In the genomic region with DNA sequence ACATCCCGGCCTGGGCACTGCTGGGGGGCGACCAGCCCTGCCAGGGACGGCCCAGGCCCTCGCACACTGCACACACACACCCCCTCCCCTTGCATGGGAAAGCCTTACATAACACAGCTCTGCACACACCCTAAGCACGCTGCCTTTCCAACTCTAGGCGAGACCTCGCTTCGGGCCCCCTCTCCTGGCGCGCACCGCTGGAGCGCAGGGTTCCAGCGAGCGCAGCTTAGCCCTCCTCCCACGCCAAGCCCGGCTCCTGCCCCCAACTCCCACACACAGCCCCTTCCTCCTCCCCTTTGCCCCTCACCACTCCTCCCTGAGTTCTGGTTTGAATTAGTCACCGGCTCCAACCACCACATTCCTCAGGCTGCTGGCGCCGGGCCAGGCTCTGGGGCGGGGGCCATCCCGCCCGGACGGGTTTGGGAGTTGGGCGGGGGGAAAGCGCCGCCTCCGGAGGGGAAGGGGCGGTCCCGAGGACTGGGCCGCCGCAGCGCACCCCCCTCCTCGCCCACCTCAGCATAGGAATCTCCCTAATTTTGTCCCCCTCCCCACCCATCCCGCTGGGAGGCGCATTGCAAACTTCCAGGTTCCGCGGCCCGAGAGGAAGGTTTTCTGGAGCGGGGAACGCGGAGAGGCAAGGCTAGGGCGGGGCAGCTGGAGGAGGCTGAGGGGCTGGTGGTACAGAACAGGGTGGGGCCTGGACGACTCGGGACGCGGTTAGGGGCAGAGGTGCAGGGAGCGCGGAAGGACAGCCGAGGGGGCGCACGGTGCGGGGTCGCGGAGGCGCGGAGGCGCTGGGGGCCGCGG, we compare ENCODE assay signal across 1 cellular context.
TF ChIP-seq lines count a peak whose summit lies in the region.

No MANE protein-coding gene starts in this region.

TF ChIP-seq in HEK293, 187 proteins besides CTCF, POLR2A, EP300 and RAD21 (continued from another document and continues in another):
- TF ChIP-seq, protein P1, sequence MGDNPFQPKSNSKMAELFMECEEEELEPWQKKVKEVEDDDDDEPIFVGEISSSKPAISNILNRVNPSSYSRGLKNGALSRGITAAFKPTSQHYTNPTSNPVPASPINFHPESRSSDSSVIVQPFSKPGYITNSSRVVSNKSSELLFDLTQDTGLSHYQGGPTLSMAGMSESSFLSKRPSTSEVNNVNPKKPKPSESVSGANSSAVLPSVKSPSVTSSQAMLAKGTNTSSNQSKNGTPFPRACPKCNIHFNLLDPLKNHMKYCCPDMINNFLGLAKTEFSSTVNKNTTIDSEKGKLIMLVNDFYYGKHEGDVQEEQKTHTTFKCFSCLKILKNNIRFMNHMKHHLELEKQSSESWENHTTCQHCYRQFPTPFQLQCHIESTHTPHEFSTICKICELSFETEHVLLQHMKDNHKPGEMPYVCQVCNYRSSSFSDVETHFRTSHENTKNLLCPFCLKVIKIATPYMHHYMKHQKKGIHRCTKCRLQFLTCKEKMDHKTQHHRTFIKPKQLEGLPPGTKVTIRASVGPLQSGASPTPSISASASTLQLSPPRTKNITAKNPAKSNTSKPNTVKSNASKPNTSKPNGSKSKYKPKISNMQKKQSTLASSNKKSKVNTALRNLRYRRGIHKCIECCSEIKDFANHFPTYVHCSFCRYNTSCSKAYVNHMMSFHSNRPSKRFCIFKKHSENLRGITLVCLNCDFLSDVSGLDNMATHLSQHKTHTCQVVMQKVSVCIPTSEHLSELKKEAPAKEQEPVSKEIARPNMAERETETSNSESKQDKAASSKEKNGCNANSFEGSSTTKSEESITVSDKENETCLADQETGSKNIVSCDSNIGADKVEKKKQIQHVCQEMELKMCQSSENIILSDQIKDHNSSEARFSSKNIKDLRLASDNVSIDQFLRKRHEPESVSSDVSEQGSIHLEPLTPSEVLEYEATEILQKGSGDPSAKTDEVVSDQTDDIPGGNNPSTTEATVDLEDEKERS (tag by site-specific recombination; IDR thresholded peaks at IDR 0.05): no peak
- TF ChIP-seq ZXDB (tag by site-specific recombination; IDR thresholded peaks at IDR 0.05): peak; percentile 64
- TF ChIP-seq ZNF660 (tag by site-specific recombination; IDR thresholded peaks at IDR 0.05): peak; percentile 89
- 0 out of 2 replicates have a peak, but pooled peaks have one; percentile 12 for TF ChIP-seq ZNF423 (tag by site-specific recombination; IDR thresholded peaks at IDR 0.05)
- 0 out of 2 replicates have a peak, but pooled peaks have one; percentile 12 for TF ChIP-seq ZNF335 (tag by site-specific recombination; conservative IDR thresholded peaks at IDR 0.05)
- TF ChIP-seq SP2 (tag by site-specific recombination; IDR thresholded peaks at IDR 0.05): peak; percentile 74
- TF ChIP-seq ZNF768 (tag by site-specific recombination; IDR thresholded peaks at IDR 0.05): no peak
- TF ChIP-seq ZNF221 (tag by site-specific recombination; IDR thresholded peaks at IDR 0.05; ENCODE audit: borderline replicate concordance): 0 out of 2 replicates have a peak, but pooled peaks have one; percentile 19
- TF ChIP-seq ZNF621 (tag by site-specific recombination; IDR thresholded peaks at IDR 0.05): no peak
- TF ChIP-seq, protein P2, sequence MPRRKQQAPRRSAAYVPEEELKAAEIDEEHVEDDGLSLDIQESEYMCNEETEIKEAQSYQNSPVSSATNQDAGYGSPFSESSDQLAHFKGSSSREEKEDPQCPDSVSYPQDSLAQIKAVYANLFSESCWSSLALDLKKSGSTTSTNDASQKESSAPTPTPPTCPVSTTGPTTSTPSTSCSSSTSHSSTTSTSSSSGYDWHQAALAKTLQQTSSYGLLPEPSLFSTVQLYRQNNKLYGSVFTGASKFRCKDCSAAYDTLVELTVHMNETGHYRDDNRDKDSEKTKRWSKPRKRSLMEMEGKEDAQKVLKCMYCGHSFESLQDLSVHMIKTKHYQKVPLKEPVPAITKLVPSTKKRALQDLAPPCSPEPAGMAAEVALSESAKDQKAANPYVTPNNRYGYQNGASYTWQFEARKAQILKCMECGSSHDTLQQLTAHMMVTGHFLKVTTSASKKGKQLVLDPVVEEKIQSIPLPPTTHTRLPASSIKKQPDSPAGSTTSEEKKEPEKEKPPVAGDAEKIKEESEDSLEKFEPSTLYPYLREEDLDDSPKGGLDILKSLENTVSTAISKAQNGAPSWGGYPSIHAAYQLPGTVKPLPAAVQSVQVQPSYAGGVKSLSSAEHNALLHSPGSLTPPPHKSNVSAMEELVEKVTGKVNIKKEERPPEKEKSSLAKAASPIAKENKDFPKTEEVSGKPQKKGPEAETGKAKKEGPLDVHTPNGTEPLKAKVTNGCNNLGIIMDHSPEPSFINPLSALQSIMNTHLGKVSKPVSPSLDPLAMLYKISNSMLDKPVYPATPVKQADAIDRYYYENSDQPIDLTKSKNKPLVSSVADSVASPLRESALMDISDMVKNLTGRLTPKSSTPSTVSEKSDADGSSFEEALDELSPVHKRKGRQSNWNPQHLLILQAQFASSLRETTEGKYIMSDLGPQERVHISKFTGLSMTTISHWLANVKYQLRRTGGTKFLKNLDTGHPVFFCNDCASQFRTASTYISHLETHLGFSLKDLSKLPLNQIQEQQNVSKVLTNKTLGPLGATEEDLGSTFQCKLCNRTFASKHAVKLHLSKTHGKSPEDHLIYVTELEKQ (tag by site-specific recombination; IDR thresholded peaks at IDR 0.05; ENCODE audit: borderline replicate concordance): peak; percentile 13; the same call in 1 of the 2 replicates
- TF ChIP-seq OVOL3 (tag by site-specific recombination; IDR thresholded peaks at IDR 0.05): no peak
- peak; percentile 73 for TF ChIP-seq ZNF324 (tag by site-specific recombination; IDR thresholded peaks at IDR 0.05)
- no peak for TF ChIP-seq ZNF623 (tag by site-specific recombination; IDR thresholded peaks at IDR 0.05)
- TF ChIP-seq, protein P3, sequence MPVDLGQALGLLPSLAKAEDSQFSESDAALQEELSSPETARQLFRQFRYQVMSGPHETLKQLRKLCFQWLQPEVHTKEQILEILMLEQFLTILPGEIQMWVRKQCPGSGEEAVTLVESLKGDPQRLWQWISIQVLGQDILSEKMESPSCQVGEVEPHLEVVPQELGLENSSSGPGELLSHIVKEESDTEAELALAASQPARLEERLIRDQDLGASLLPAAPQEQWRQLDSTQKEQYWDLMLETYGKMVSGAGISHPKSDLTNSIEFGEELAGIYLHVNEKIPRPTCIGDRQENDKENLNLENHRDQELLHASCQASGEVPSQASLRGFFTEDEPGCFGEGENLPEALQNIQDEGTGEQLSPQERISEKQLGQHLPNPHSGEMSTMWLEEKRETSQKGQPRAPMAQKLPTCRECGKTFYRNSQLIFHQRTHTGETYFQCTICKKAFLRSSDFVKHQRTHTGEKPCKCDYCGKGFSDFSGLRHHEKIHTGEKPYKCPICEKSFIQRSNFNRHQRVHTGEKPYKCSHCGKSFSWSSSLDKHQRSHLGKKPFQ (tag by site-specific recombination; IDR thresholded peaks at IDR 0.05): no peak
- TF ChIP-seq, protein P4, sequence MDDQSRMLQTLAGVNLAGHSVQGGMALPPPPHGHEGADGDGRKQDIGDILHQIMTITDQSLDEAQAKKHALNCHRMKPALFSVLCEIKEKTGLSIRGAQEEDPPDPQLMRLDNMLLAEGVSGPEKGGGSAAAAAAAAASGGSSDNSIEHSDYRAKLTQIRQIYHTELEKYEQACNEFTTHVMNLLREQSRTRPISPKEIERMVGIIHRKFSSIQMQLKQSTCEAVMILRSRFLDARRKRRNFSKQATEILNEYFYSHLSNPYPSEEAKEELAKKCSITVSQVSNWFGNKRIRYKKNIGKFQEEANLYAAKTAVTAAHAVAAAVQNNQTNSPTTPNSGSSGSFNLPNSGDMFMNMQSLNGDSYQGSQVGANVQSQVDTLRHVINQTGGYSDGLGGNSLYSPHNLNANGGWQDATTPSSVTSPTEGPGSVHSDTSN (CRISPR knock-in tag; IDR thresholded peaks at IDR 0.05): no peak; the same call in 1 of the 2 replicates
- 0 out of 2 replicates have a peak, but pooled peaks have one; percentile 28 for TF ChIP-seq ZNF561 (tag by site-specific recombination; IDR thresholded peaks at IDR 0.05; ENCODE audit: borderline replicate concordance)
- TF ChIP-seq ZNF19 (tag by site-specific recombination; IDR thresholded peaks at IDR 0.05; ENCODE audit: low read depth): no peak
- TF ChIP-seq, protein P5, sequence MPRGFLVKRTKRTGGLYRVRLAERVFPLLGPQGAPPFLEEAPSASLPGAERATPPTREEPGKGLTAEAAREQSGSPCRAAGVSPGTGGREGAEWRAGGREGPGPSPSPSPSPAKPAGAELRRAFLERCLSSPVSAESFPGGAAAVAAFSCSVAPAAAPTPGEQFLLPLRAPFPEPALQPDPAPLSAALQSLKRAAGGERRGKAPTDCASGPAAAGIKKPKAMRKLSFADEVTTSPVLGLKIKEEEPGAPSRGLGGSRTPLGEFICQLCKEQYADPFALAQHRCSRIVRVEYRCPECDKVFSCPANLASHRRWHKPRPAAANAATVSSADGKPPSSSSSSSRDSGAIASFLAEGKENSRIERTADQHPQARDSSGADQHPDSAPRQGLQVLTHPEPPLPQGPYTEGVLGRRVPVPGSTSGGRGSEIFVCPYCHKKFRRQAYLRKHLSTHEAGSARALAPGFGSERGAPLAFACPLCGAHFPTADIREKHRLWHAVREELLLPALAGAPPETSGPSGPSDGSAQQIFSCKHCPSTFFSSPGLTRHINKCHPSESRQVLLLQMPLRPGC (tag by site-specific recombination; IDR thresholded peaks at IDR 0.05): peak; percentile 80; the same call in 1 of the 2 replicates
- peak; percentile 13; the same call in 1 of the 2 replicates for TF ChIP-seq BCL11B (tag by site-specific recombination; IDR thresholded peaks at IDR 0.05; ENCODE audit: low read depth)
- TF ChIP-seq ZNF830 (tag by site-specific recombination; IDR thresholded peaks at IDR 0.05; ENCODE audit: low read depth): no peak
- TF ChIP-seq REPIN1 (tag by site-specific recombination; IDR thresholded peaks at IDR 0.05; ENCODE audit: low read depth): no peak
- TF ChIP-seq HOXD13 (CRISPR knock-in tag; IDR thresholded peaks at IDR 0.05; ENCODE audit: borderline replicate concordance): no peak
- peak; percentile 40; the same call in 1 of the 2 replicates for TF ChIP-seq ZNF391 (tag by site-specific recombination; IDR thresholded peaks at IDR 0.05; ENCODE audit: borderline replicate concordance, low read depth)
- TF ChIP-seq, protein P6, sequence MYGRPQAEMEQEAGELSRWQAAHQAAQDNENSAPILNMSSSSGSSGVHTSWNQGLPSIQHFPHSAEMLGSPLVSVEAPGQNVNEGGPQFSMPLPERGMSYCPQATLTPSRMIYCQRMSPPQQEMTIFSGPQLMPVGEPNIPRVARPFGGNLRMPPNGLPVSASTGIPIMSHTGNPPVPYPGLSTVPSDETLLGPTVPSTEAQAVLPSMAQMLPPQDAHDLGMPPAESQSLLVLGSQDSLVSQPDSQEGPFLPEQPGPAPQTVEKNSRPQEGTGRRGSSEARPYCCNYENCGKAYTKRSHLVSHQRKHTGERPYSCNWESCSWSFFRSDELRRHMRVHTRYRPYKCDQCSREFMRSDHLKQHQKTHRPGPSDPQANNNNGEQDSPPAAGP (tag by site-specific recombination; IDR thresholded peaks at IDR 0.05): peak; percentile 96
- TF ChIP-seq ZNF155 (tag by site-specific recombination; IDR thresholded peaks at IDR 0.05): no peak
- TF ChIP-seq ZNF416 (tag by site-specific recombination; IDR thresholded peaks at IDR 0.05): no peak
- TF ChIP-seq GLIS2 (tag by site-specific recombination; IDR thresholded peaks at IDR 0.05): peak; percentile 97
- peak; percentile 59; the same call in 1 of the 2 replicates for TF ChIP-seq ZNF629 (tag by site-specific recombination; IDR thresholded peaks at IDR 0.05)
- no peak for TF ChIP-seq ZNF701 (tag by site-specific recombination; IDR thresholded peaks at IDR 0.05)
- TF ChIP-seq ZNF24 (tag by site-specific recombination; IDR thresholded peaks at IDR 0.05): peak; percentile 59; the same call in 1 of the 2 replicates
- TF ChIP-seq OSR2 (tag by site-specific recombination; IDR thresholded peaks at IDR 0.05): 0 out of 2 replicates have a peak, but pooled peaks have one; percentile 40
- TF ChIP-seq ZFP3 (tag by site-specific recombination; IDR thresholded peaks at IDR 0.05; ENCODE audit: low read depth): no peak
- no peak for TF ChIP-seq ZNF214 (tag by site-specific recombination; IDR thresholded peaks at IDR 0.05; ENCODE audit: borderline replicate concordance)
- TF ChIP-seq ZBTB20 (tag by site-specific recombination; IDR thresholded peaks at IDR 0.05): peak; percentile 89
- TF ChIP-seq, protein P7, sequence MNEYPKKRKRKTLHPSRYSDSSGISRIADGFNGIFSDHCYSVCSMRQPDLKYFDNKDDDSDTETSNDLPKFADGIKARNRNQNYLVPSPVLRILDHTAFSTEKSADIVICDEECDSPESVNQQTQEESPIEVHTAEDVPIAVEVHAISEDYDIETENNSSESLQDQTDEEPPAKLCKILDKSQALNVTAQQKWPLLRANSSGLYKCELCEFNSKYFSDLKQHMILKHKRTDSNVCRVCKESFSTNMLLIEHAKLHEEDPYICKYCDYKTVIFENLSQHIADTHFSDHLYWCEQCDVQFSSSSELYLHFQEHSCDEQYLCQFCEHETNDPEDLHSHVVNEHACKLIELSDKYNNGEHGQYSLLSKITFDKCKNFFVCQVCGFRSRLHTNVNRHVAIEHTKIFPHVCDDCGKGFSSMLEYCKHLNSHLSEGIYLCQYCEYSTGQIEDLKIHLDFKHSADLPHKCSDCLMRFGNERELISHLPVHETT (tag by site-specific recombination; IDR thresholded peaks at IDR 0.05): 0 out of 2 replicates have a peak, but pooled peaks have one; percentile 27
- TF ChIP-seq, protein P8, sequence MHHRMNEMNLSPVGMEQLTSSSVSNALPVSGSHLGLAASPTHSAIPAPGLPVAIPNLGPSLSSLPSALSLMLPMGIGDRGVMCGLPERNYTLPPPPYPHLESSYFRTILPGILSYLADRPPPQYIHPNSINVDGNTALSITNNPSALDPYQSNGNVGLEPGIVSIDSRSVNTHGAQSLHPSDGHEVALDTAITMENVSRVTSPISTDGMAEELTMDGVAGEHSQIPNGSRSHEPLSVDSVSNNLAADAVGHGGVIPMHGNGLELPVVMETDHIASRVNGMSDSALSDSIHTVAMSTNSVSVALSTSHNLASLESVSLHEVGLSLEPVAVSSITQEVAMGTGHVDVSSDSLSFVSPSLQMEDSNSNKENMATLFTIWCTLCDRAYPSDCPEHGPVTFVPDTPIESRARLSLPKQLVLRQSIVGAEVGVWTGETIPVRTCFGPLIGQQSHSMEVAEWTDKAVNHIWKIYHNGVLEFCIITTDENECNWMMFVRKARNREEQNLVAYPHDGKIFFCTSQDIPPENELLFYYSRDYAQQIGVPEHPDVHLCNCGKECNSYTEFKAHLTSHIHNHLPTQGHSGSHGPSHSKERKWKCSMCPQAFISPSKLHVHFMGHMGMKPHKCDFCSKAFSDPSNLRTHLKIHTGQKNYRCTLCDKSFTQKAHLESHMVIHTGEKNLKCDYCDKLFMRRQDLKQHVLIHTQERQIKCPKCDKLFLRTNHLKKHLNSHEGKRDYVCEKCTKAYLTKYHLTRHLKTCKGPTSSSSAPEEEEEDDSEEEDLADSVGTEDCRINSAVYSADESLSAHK (tag by site-specific recombination; IDR thresholded peaks at IDR 0.05): peak; percentile 16; the same call in 1 of the 2 replicates
- TF ChIP-seq, protein P9, sequence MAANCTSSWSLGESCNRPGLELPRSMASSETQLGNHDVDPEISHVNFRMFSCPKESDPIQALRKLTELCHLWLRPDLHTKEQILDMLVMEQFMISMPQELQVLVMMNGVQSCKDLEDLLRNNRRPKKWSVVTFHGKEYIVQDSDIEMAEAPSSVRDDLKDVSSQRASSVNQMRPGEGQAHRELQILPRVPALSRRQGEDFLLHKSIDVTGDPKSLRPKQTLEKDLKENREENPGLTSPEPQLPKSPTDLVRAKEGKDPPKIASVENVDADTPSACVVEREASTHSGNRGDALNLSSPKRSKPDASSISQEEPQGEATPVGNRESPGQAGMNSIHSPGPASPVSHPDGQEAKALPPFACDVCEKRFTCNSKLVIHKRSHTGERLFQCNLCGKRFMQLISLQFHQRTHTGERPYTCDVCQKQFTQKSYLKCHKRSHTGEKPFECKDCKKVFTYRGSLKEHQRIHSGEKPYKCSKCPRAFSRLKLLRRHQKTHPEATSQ (tag by site-specific recombination; IDR thresholded peaks at IDR 0.05): no peak
